13 cellular contexts compared by ENCODE assay signal in genomic region chr6:149136913-149137286, GRCh38.
DNase-seq lines count a peak whose midpoint lies in the region; ATAC-seq lines count a peak whose summit lies in the region.
"Had no signal": no experiment of that assay in that cellular context is flagged by ENCODE, and none has a peak within 500 bp of the region (broad histone marks: within the 10 kb centered on the region; RNA-seq: fewer than 3 reads in every experiment).

No MANE protein-coding gene starts in this region.

- H3K27me3 Mint-ChIP-seq in T-helper 1 cell treated with Interleukin-12 subunit alpha and Interleukin-12 subunit beta and Interleukin-4 antibody, amounts not matched to agents 30 μg/mL and 1 μg/mL, for 36 hours (ENCODE audit: low read depth) = no peaks in the 10 kb centered on the region
- H3K27me3 Mint-ChIP-seq in activated naive CD4-positive, alpha-beta T cell treated with anti-CD3 and anti-CD28 coated beads, Interleukin-2, amount 10 ng/mL, durations not matched to agents 7 days and 5 days = no peaks in the 10 kb centered on the region
- H3K27me3 Mint-ChIP-seq in T-cell = no peaks in the 10 kb centered on the region
- H3K27me3 Mint-ChIP-seq: CD4-positive, CD25-positive, alpha-beta regulatory T cell had no signal

- peaks cover 22% of the 10 kb centered on the region for H3K36me3 Mint-ChIP-seq in T-helper 1 cell treated with Interleukin-12 subunit alpha and Interleukin-12 subunit beta and Interleukin-4 antibody, amounts not matched to agents 30 μg/mL and 1 μg/mL, for 36 hours (ENCODE audit: low read depth)
- H3K36me3 Mint-ChIP-seq in activated naive CD4-positive, alpha-beta T cell treated with anti-CD3 and anti-CD28 coated beads, Interleukin-2, amount 10 ng/mL, durations not matched to agents 7 days and 5 days = peaks cover 43% of the 10 kb centered on the region
- H3K36me3 Mint-ChIP-seq in activated naive CD4-positive, alpha-beta T cell treated with anti-CD3 and anti-CD28 coated beads, Interleukin-2, amount 50 U/mL, for 72 hours = peaks cover 13 to 34% of the 10 kb centered on the region in 2 donors
- peaks cover 16% of the 10 kb centered on the region for H3K36me3 Mint-ChIP-seq in T-cell

- no peak overlapping the region for H3K4me3 Mint-ChIP-seq in T-helper 1 cell treated with Interleukin-12 subunit alpha and Interleukin-12 subunit beta and Interleukin-4 antibody, amounts not matched to agents 30 μg/mL and 1 μg/mL, for 36 hours
- no peak overlapping the region for H3K4me3 Mint-ChIP-seq in activated naive CD4-positive, alpha-beta T cell treated with anti-CD3 and anti-CD28 coated beads, Interleukin-2, amount 10 ng/mL, durations not matched to agents 7 days and 5 days
- no peak overlapping the region for H3K4me3 Mint-ChIP-seq in T-cell

- peak overlapping the region; percentile 37 for H3K27ac Mint-ChIP-seq in T-helper 1 cell treated with Interleukin-12 subunit alpha and Interleukin-12 subunit beta and Interleukin-4 antibody, amounts not matched to agents 30 μg/mL and 1 μg/mL, for 36 hours
- peak overlapping the region; percentile 46 for H3K27ac Mint-ChIP-seq in activated naive CD4-positive, alpha-beta T cell treated with anti-CD3 and anti-CD28 coated beads, Interleukin-2, amount 10 ng/mL, durations not matched to agents 7 days and 5 days
- H3K27ac Mint-ChIP-seq in activated naive CD4-positive, alpha-beta T cell treated with anti-CD3 and anti-CD28 coated beads, Interleukin-2, amount 50 U/mL, for 72 hours = no peak overlapping the region
- no peak overlapping the region for H3K27ac Mint-ChIP-seq in T-cell

- in situ Hi-C loops in KBM-7 (cut with MboI; ENCODE audit: low pct_unique_long_range_greater_than_20kb, low sequenced_read_pairs) = no loop called here

- DNase-seq in T-helper 1 cell (no peak), left lobe of liver (ENCODE audit: low spot score) (peak; percentile 50), KBM-7 (no peak), NCI-H146 treated with DMSO at 0.1 percent for 48 hours (lab: John Stamatoyannopoulos, UW; ENCODE audit: unreplicated experiment) (no peak), T-cell (no peak)
- DNase-seq in activated naive CD4-positive, alpha-beta T cell treated with anti-CD3 and anti-CD28 coated beads, Interleukin-2, amount 10 ng/mL, durations not matched to agents 7 days and 5 days = no peak
- no peak for DNase-seq in activated naive CD4-positive, alpha-beta T cell treated with anti-CD3 and anti-CD28 coated beads, Interleukin-2, amount 50 U/mL, for 72 hours (ENCODE audit: low spot score in 2 of 2)
- DNase-seq: CD4-positive, CD25-positive, alpha-beta regulatory T cell; DMS 273 treated with DMSO at 0.1 percent for 48 hours; GM23248; IMR-90 had no signal

- POLR2A ChIA-PET in T-cell (lab: Charles Lee) = interaction anchor here in 1 of 2 donors (0.6 kb wide), 1 partner anchor 47 kb away, joined by 3 read pairs; no protein-coding TSS in a partner anchor

- ATAC-seq in activated naive CD4-positive, alpha-beta T cell treated with anti-CD3 and anti-CD28 coated beads, Interleukin-2, amount 50 U/mL, for 72 hours = no peak
- ATAC-seq in left lobe of liver (peak; percentile 73), T-cell (replicated peaks in 1 of 4) (no peak)
- ATAC-seq: HCT116 had no signal

- CTCF ChIA-PET in activated naive CD4-positive, alpha-beta T cell treated with anti-CD3 and anti-CD28 coated beads, Interleukin-2, amount 10 ng/mL, durations not matched to agents 7 days and 5 days (lab: Charles Lee) = no interaction called here
- CTCF ChIA-PET in T-cell (lab: Charles Lee) = no interaction called here

- H3K4me1 Mint-ChIP-seq in T-helper 1 cell treated with Interleukin-12 subunit alpha and Interleukin-12 subunit beta and Interleukin-4 antibody, amounts not matched to agents 30 μg/mL and 1 μg/mL, for 36 hours (ENCODE audit: low read depth) = peaks cover 50% of the 10 kb centered on the region
- peaks cover 43% of the 10 kb centered on the region for H3K4me1 Mint-ChIP-seq in activated naive CD4-positive, alpha-beta T cell treated with anti-CD3 and anti-CD28 coated beads, Interleukin-2, amount 10 ng/mL, durations not matched to agents 7 days and 5 days
- H3K4me1 Mint-ChIP-seq in T-cell = peaks cover 47 to 64% (median 52%) of the 10 kb centered on the region in 3 donors

- peaks cover 4% of the 10 kb centered on the region for H3K9me3 Mint-ChIP-seq in T-helper 1 cell treated with Interleukin-12 subunit alpha and Interleukin-12 subunit beta and Interleukin-4 antibody, amounts not matched to agents 30 μg/mL and 1 μg/mL, for 36 hours
- peaks cover 12% of the 10 kb centered on the region for H3K9me3 Mint-ChIP-seq in activated naive CD4-positive, alpha-beta T cell treated with anti-CD3 and anti-CD28 coated beads, Interleukin-2, amount 10 ng/mL, durations not matched to agents 7 days and 5 days
- peaks cover 4 to 5% of the 10 kb centered on the region in 2 donors for H3K9me3 Mint-ChIP-seq in activated naive CD4-positive, alpha-beta T cell treated with anti-CD3 and anti-CD28 coated beads, Interleukin-2, amount 50 U/mL, for 72 hours
- peaks cover 0 to 5% (median 2%) of the 10 kb centered on the region in 3 donors for H3K9me3 Mint-ChIP-seq in T-cell

Comparison
In these comparisons a context has a peak if more than half of its experiments do, and no peak if none do; other contexts are left out.
1. H3K27ac Mint-ChIP-seq: peak in T-helper 1 cell treated with Interleukin-12 subunit alpha and Interleukin-12 subunit beta and Interleukin-4 antibody, amounts not matched to agents 30 μg/mL and 1 μg/mL, for 36 hours (single experiment) and activated naive CD4-positive, alpha-beta T cell treated with anti-CD3 and anti-CD28 coated beads, Interleukin-2, amount 10 ng/mL, durations not matched to agents 7 days and 5 days (single experiment); none in activated naive CD4-positive, alpha-beta T cell treated with anti-CD3 and anti-CD28 coated beads, Interleukin-2, amount 50 U/mL, for 72 hours (0 of 2) and T-cell (0 of 2).